In the genomic region with DNA sequence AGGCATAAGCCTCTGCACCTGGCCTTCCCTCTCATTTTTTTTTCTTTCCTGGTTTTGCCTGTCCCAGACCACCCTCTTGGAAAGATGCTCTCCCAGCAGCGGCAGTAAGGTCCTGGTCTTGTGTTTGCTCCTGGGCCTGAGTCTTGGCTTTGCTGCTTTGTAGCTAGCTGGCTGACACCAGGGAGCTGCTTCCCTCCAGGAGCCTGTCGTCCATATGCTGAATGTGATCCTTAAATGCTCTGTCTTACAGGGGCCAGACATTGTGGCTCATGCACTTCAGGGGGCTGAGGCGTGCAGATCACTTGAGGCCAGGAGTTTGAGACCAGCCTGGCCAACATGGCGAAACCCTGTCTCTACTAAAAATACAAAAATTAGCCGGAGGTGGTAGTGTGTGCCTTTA, we compare ENCODE assay signal across 1 cellular context.
TF ChIP-seq lines count a peak whose summit lies in the region.

No MANE protein-coding gene starts in this region.

TF ChIP-seq in GM23338, 12 proteins besides CTCF, POLR2A, EP300 and RAD21 (continued from another document):
- TF ChIP-seq, protein P1, sequence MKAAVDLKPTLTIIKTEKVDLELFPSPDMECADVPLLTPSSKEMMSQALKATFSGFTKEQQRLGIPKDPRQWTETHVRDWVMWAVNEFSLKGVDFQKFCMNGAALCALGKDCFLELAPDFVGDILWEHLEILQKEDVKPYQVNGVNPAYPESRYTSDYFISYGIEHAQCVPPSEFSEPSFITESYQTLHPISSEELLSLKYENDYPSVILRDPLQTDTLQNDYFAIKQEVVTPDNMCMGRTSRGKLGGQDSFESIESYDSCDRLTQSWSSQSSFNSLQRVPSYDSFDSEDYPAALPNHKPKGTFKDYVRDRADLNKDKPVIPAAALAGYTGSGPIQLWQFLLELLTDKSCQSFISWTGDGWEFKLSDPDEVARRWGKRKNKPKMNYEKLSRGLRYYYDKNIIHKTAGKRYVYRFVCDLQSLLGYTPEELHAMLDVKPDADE (IDR thresholded peaks at IDR 0.05): no peak
- no peak for TF ChIP-seq EZH2 (IDR thresholded peaks at IDR 0.05; ENCODE audit: low read depth, unreplicated experiment)
- no peak for TF ChIP-seq STAT1 (IDR thresholded peaks at IDR 0.05; ENCODE audit: unreplicated experiment)
- TF ChIP-seq ZNF331 (CRISPR knock-in tag; IDR thresholded peaks at IDR 0.05; ENCODE audit: low read depth): no peak
- TF ChIP-seq, protein P2, sequence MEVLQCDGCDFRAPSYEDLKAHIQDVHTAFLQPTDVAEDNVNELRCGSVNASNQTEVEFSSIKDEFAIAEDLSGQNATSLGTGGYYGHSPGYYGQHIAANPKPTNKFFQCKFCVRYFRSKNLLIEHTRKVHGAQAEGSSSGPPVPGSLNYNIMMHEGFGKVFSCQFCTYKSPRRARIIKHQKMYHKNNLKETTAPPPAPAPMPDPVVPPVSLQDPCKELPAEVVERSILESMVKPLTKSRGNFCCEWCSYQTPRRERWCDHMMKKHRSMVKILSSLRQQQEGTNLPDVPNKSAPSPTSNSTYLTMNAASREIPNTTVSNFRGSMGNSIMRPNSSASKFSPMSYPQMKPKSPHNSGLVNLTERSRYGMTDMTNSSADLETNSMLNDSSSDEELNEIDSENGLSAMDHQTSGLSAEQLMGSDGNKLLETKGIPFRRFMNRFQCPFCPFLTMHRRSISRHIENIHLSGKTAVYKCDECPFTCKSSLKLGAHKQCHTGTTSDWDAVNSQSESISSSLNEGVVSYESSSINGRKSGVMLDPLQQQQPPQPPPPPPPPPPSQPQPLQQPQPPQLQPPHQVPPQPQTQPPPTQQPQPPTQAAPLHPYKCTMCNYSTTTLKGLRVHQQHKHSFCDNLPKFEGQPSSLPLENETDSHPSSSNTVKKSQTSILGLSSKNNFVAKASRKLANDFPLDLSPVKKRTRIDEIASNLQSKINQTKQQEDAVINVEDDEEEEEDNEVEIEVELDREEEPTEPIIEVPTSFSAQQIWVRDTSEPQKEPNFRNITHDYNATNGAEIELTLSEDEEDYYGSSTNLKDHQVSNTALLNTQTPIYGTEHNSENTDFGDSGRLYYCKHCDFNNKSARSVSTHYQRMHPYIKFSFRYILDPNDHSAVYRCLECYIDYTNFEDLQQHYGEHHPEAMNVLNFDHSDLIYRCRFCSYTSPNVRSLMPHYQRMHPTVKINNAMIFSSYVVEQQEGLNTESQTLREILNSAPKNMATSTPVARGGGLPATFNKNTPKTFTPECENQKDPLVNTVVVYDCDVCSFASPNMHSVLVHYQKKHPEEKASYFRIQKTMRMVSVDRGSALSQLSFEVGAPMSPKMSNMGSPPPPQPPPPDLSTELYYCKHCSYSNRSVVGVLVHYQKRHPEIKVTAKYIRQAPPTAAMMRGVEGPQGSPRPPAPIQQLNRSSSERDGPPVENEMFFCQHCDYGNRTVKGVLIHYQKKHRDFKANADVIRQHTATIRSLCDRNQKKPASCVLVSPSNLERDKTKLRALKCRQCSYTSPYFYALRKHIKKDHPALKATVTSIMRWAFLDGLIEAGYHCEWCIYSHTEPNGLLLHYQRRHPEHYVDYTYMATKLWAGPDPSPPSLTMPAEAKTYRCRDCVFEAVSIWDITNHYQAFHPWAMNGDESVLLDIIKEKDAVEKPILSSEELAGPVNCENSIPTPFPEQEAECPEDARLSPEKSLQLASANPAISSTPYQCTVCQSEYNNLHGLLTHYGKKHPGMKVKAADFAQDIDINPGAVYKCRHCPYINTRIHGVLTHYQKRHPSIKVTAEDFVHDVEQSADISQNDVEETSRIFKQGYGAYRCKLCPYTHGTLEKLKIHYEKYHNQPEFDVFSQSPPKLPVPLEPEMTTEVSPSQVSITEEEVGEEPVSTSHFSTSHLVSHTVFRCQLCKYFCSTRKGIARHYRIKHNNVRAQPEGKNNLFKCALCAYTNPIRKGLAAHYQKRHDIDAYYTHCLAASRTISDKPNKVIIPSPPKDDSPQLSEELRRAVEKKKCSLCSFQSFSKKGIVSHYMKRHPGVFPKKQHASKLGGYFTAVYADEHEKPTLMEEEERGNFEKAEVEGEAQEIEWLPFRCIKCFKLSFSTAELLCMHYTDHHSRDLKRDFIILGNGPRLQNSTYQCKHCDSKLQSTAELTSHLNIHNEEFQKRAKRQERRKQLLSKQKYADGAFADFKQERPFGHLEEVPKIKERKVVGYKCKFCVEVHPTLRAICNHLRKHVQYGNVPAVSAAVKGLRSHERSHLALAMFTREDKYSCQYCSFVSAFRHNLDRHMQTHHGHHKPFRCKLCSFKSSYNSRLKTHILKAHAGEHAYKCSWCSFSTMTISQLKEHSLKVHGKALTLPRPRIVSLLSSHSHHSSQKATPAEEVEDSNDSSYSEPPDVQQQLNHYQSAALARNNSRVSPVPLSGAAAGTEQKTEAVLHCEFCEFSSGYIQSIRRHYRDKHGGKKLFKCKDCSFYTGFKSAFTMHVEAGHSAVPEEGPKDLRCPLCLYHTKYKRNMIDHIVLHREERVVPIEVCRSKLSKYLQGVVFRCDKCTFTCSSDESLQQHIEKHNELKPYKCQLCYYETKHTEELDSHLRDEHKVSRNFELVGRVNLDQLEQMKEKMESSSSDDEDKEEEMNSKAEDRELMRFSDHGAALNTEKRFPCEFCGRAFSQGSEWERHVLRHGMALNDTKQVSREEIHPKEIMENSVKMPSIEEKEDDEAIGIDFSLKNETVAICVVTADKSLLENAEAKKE (CRISPR knock-in tag; IDR thresholded peaks at IDR 0.05): no peak
- TF ChIP-seq JUNB (IDR thresholded peaks at IDR 0.05; ENCODE audit: unreplicated experiment): no peak
- no peak for TF ChIP-seq NANOG (IDR thresholded peaks at IDR 0.05; ENCODE audit: borderline replicate concordance)
- TF ChIP-seq POLR2AphosphoS5 (IDR thresholded peaks at IDR 0.05; ENCODE audit: low read depth): no peak
